In genomic region chr1:218986816-218987215, GRCh38 we compare ENCODE assay signal across 28 cellular contexts.
"Had no signal": no experiment of that assay in that cellular context is flagged by ENCODE, and none has a peak within 500 bp of the region (broad histone marks: within the 10 kb centered on the region; RNA-seq: fewer than 3 reads in every experiment).

No MANE protein-coding gene starts in this region.

- H3K27me3 ChIP-seq: colonic mucosa, esophagus squamous epithelium, gastrocnemius medialis, heart right ventricle, left lung had no signal

- H3K36me3 ChIP-seq: colonic mucosa, esophagus squamous epithelium, gastrocnemius medialis, heart right ventricle, left lung, lower lobe of right lung had no signal

- FAIRE-seq: endometrium, islet of Langerhans, keratinocyte had no signal

- H3K36me3 Mint-ChIP-seq: naive B cell had no signal

- H3K27ac ChIP-seq: colonic mucosa, epithelial cell of prostate, esophagus squamous epithelium, gastrocnemius medialis, heart right ventricle, left lung, lower lobe of right lung had no signal

- H3K27ac Mint-ChIP-seq: dendritic cell treated with granulocyte-macrophage colony-stimulating factor and Interleukin-4, amounts not matched to agents 40 ng/mL and 50 ng/mL, for 4 days; effector memory CD8-positive, alpha-beta T cell; endodermal cell; mesothelial cell of epicardium had no signal

- H3K4me3 ChIP-seq: colonic mucosa, esophagus squamous epithelium, gastrocnemius medialis, heart right ventricle, left lung, lower lobe of right lung, mucosa of descending colon had no signal

- DNase-seq: colonic mucosa; cortex of kidney; effector CD8-positive, alpha-beta T cell; effector memory CD8-positive, alpha-beta T cell; endodermal cell; erythroblast; esophagus squamous epithelium; foreskin fibroblast; foreskin melanocyte; gastrocnemius medialis; glutamatergic neuron; head of caudate nucleus; heart right ventricle; hippocampal formation; left cardiac atrium; left lung; left ventricle myocardium superior; lower lobe of right lung; mesenchymal stem cell; mucosa of descending colon; naive B cell had no signal

- H3K4me1 ChIP-seq: colonic mucosa, esophagus squamous epithelium, gastrocnemius medialis, heart right ventricle, left lung, lower lobe of right lung had no signal

- H3K9me3 ChIP-seq: colonic mucosa, esophagus squamous epithelium, gastrocnemius medialis, left lung, lower lobe of right lung, mucosa of descending colon had no signal

- ATAC-seq: effector memory CD8-positive, alpha-beta T cell; esophagus mucosa; gastrocnemius medialis; heart right ventricle; left cardiac atrium; left lung; left ventricle myocardium superior; lower lobe of right lung; mucosa of descending colon had no signal

- H3K27me3 Mint-ChIP-seq: dendritic cell treated with granulocyte-macrophage colony-stimulating factor and Interleukin-4, amounts not matched to agents 40 ng/mL and 50 ng/mL, for 4 days; effector memory CD8-positive, alpha-beta T cell had no signal

- H3K4me3 Mint-ChIP-seq: dendritic cell treated with granulocyte-macrophage colony-stimulating factor and Interleukin-4, amounts not matched to agents 40 ng/mL and 50 ng/mL, for 4 days; effector memory CD8-positive, alpha-beta T cell; endodermal cell; mesothelial cell of epicardium; naive B cell had no signal

- H3K9me3 Mint-ChIP-seq: dendritic cell treated with granulocyte-macrophage colony-stimulating factor and Interleukin-4, amounts not matched to agents 40 ng/mL and 50 ng/mL, for 4 days had no signal

- H3K4me1 Mint-ChIP-seq: naive B cell had no signal
